ENCODE assay signal across 10 cellular contexts in the genomic region with DNA sequence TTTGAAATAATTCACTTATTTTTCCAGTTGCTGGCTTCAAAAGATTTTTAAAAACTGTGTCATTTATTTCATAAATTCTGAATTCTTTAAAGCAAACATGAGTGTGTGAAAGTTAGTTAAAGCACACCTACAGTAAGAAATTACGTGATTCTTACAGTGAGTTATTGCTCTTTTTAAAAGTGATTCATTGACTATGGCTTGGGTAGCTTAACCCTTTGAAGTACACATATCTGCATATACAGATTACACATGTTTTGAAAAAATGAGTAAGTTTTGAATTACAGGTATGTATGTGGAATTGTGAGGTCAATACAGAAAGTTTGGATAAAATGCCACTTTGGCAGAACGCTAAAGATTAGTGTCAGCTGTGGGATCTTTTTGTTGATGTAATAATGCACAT.
A peak's percentile ranks its signal among the peaks of the same experiment; 100 is the strongest.
DNase-seq lines count a peak whose midpoint lies in the region; ATAC-seq and TF ChIP-seq lines count a peak whose summit lies in the region.
"Had no signal": no experiment of that assay in that cellular context is flagged by ENCODE, and none has a peak within 500 bp of the region (broad histone marks: within the 10 kb centered on the region; RNA-seq: fewer than 3 reads in every experiment).

No MANE protein-coding gene starts in this region.

- no peaks in the 10 kb centered on the region for H3K27me3 Mint-ChIP-seq in stimulated activated naive B cell treated with anti-CD40 and anti-IgM and Interleukin-4, amounts not matched to agents 10 μg/mL and 1 μg/mL and 100 μg/mL, for 72 hours

- TF ChIP-seq EP300 in gastroesophageal sphincter (IDR thresholded peaks at IDR 0.05), result no peak

- no peak for TF ChIP-seq CTCF in gastroesophageal sphincter (IDR thresholded peaks at IDR 0.05)
- TF ChIP-seq CTCF in MM.1S (IDR thresholded peaks at IDR 0.05; ENCODE audit: low read length), result no peak

- peaks cover 0 to 63% (median 21%) of the 10 kb centered on the region in 3 donors for H3K4me1 ChIP-seq in gastroesophageal sphincter
- no peaks in the 10 kb centered on the region for H3K4me1 ChIP-seq in MM.1S (ENCODE audit: low read length)

- no peaks in the 10 kb centered on the region for H3K9me3 ChIP-seq in gastroesophageal sphincter
- H3K9me3 ChIP-seq in MM.1S (replicated peaks; ENCODE audit: insufficient read depth, low read length), result no peaks in the 10 kb centered on the region

- H3K9me3 Mint-ChIP-seq in stimulated activated naive B cell treated with anti-CD40 and anti-IgM and Interleukin-4, amounts not matched to agents 10 μg/mL and 1 μg/mL and 100 μg/mL, for 72 hours, result peaks cover 9 to 19% of the 10 kb centered on the region in 2 donors

- no peaks in the 10 kb centered on the region for H3K9me2 ChIP-seq in MM.1S (replicated peaks; ENCODE audit: insufficient read depth, low read length)

- H3K9ac ChIP-seq in MM.1S (ENCODE audit: low read length), result no peak overlapping the region

- DNase-seq in NCI-H526 treated with DMSO at 0.1 percent for 48 hours (lab: John Stamatoyannopoulos, UW), result peak; percentile 41
- DNase-seq in NCI-H526 (lab: John Stamatoyannopoulos, UW), result no peak
- DNase-seq in OCI-M1 (lab: John Stamatoyannopoulos, UW), result peak; percentile 63
- DNase-seq in stimulated activated naive B cell treated with anti-CD40 and anti-IgM and Interleukin-4, amounts not matched to agents 10 μg/mL and 1 μg/mL and 100 μg/mL, for 72 hours, result no peak
- DNase-seq in MM.1S, result no peak
- no peak for DNase-seq in activated CD8-positive, alpha-beta memory T cell treated with anti-CD3 and anti-CD28 coated beads, Interleukin-2, amount 50 U/mL, for 48 hours
- DNase-seq in activated gamma-delta T cell treated with Interleukin-2 at 50 U/mL for 16 hours, result no peak
- DNase-seq: 8988T; stimulated activated CD4-positive, alpha-beta T cell treated with anti-CD3 and anti-CD28 coated beads, Interleukin-4, amount 100 ng/mL, for 1 hour had no signal

- H3K27me3 ChIP-seq in gastroesophageal sphincter (no peaks in the 10 kb centered on the region), MM.1S (replicated peaks; ENCODE audit: insufficient read depth, low read length) (no peaks in the 10 kb centered on the region)

- peaks cover 16 to 24% of the 10 kb centered on the region in 2 donors for H3K36me3 Mint-ChIP-seq in stimulated activated naive B cell treated with anti-CD40 and anti-IgM and Interleukin-4, amounts not matched to agents 10 μg/mL and 1 μg/mL and 100 μg/mL, for 72 hours

- no peak for ATAC-seq in gastroesophageal sphincter
- no peak for ATAC-seq in stimulated activated naive B cell treated with anti-CD40 and anti-IgM and Interleukin-4, amounts not matched to agents 10 μg/mL and 1 μg/mL and 100 μg/mL, for 72 hours (replicated peaks)

- peaks cover 17 to 59% of the 10 kb centered on the region in 2 donors for H3K4me1 Mint-ChIP-seq in stimulated activated naive B cell treated with anti-CD40 and anti-IgM and Interleukin-4, amounts not matched to agents 10 μg/mL and 1 μg/mL and 100 μg/mL, for 72 hours

- peaks cover 14% of the 10 kb centered on the region for H3F3A ChIP-seq in MM.1S (ENCODE audit: insufficient read depth, low read length)

- no peaks in the 10 kb centered on the region for H3K36me3 ChIP-seq in gastroesophageal sphincter
- H3K36me3 ChIP-seq in MM.1S (replicated peaks; ENCODE audit: insufficient read depth, low read length), result no peaks in the 10 kb centered on the region

- peak overlapping the region; percentile 39 to 41 for H3K4me3 ChIP-seq in gastroesophageal sphincter
- H3K4me3 ChIP-seq in MM.1S (ENCODE audit: low read length), result no peak overlapping the region

- H3K27ac ChIP-seq in gastroesophageal sphincter (peak overlapping the region; percentile 79 to 99 (median 86)), MM.1S (ENCODE audit: low read length) (no peak overlapping the region)

- no peaks in the 10 kb centered on the region for H4K20me1 ChIP-seq in MM.1S (ENCODE audit: insufficient read depth, low read length)

- WGBS in gastroesophageal sphincter (ENCODE audit: low coverage in 1 of 2), 2 donors, result 21 to 45% methylated on average over 2 of the region's 2 CpGs

- H2AFZ ChIP-seq in MM.1S (ENCODE audit: low read length), result no peak overlapping the region

- peak overlapping the region; percentile 78 to 80 for H3K4me3 Mint-ChIP-seq in stimulated activated naive B cell treated with anti-CD40 and anti-IgM and Interleukin-4, amounts not matched to agents 10 μg/mL and 1 μg/mL and 100 μg/mL, for 72 hours

- H3K79me2 ChIP-seq in MM.1S (ENCODE audit: low read length), result peaks cover 19% of the 10 kb centered on the region

- TF ChIP-seq POLR2A in gastroesophageal sphincter (IDR thresholded peaks at IDR 0.05), result no peak

- H3K4me2 ChIP-seq in MM.1S (ENCODE audit: low read depth, low read length), result no peak overlapping the region

- H3K27ac Mint-ChIP-seq in stimulated activated naive B cell treated with anti-CD40 and anti-IgM and Interleukin-4, amounts not matched to agents 10 μg/mL and 1 μg/mL and 100 μg/mL, for 72 hours, result peak overlapping the region; percentile 88

Comparison
In these comparisons a context has a peak if more than half of its experiments do, and no peak if none do; other contexts are left out.
1. DNase-seq: peak in NCI-H526 treated with DMSO at 0.1 percent for 48 hours (single experiment) and OCI-M1 (single experiment); none in NCI-H526 (0 of 2), stimulated activated naive B cell treated with anti-CD40 and anti-IgM and Interleukin-4, amounts not matched to agents 10 μg/mL and 1 μg/mL and 100 μg/mL, for 72 hours (single experiment), MM.1S (single experiment), activated CD8-positive, alpha-beta memory T cell treated with anti-CD3 and anti-CD28 coated beads, Interleukin-2, amount 50 U/mL, for 48 hours (single experiment) and activated gamma-delta T cell treated with Interleukin-2 at 50 U/mL for 16 hours (single experiment).